Comparison of ENCODE assay signal across 1 cellular context in the genomic region with DNA sequence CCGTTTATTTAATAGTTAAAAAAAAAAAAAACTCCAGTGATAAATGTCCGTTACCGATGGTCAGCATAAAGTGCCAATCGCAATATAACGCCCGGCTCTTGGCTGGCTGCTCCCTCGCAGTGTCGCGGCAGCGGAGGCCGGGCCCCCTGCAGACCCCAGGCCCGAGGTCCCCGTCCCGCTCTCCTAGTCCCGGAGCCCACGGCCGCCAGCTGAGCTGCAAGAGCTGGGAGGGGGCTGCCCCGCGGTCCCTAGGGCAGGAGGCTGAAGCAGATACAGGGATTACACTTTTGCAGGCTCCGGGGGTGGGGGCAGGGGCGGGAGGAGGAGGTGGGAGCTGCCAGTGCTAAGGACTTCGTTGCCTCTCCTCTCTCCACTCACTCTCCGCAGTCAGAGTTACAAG.
TF ChIP-seq lines count a peak whose summit lies in the region.

No MANE protein-coding gene starts in this region.

TF ChIP-seq in GM12878, 131 proteins besides CTCF, POLR2A, EP300 and RAD21 (continued from another document):
- TF ChIP-seq, protein P1, sequence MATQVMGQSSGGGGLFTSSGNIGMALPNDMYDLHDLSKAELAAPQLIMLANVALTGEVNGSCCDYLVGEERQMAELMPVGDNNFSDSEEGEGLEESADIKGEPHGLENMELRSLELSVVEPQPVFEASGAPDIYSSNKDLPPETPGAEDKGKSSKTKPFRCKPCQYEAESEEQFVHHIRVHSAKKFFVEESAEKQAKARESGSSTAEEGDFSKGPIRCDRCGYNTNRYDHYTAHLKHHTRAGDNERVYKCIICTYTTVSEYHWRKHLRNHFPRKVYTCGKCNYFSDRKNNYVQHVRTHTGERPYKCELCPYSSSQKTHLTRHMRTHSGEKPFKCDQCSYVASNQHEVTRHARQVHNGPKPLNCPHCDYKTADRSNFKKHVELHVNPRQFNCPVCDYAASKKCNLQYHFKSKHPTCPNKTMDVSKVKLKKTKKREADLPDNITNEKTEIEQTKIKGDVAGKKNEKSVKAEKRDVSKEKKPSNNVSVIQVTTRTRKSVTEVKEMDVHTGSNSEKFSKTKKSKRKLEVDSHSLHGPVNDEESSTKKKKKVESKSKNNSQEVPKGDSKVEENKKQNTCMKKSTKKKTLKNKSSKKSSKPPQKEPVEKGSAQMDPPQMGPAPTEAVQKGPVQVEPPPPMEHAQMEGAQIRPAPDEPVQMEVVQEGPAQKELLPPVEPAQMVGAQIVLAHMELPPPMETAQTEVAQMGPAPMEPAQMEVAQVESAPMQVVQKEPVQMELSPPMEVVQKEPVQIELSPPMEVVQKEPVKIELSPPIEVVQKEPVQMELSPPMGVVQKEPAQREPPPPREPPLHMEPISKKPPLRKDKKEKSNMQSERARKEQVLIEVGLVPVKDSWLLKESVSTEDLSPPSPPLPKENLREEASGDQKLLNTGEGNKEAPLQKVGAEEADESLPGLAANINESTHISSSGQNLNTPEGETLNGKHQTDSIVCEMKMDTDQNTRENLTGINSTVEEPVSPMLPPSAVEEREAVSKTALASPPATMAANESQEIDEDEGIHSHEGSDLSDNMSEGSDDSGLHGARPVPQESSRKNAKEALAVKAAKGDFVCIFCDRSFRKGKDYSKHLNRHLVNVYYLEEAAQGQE (IDR thresholded peaks at IDR 0.05; ENCODE audit: low read depth, low read length), result no peak
- TF ChIP-seq CREM (IDR thresholded peaks at IDR 0.05; ENCODE audit: low read depth) (no peak), FOXM1 (IDR thresholded peaks at IDR 0.05; ENCODE audit: low read depth, low read length) (no peak), SREBF2 (IDR thresholded peaks at IDR 0.05; ENCODE audit: low read length) (no peak), ZNF384 (IDR thresholded peaks at IDR 0.05; ENCODE audit: borderline replicate concordance, low read depth, low read length) (no peak), LARP7 (IDR thresholded peaks at IDR 0.05) (no peak), GABPA (IDR thresholded peaks at IDR 0.05; ENCODE audit: low read depth) (no peak), CHD2 (IDR thresholded peaks at IDR 0.05; ENCODE audit: borderline replicate concordance, low read depth, low read length) (no peak), MXI1 (IDR thresholded peaks at IDR 0.05; ENCODE audit: low read depth, low read length) (no peak), KDM1A (IDR thresholded peaks at IDR 0.05; ENCODE audit: borderline replicate concordance) (no peak), SMARCA5 (IDR thresholded peaks at IDR 0.05) (no peak), NR2F1 (conservative IDR thresholded peaks at IDR 0.05) (no peak), NFIC (IDR thresholded peaks at IDR 0.05; ENCODE audit: low read depth, low read length) (no peak)
TF ChIP-seq in GM12878: peak in this region for 0.
